11 cellular contexts compared by ENCODE assay signal in genomic region chr1:22626219-22626902, GRCh38. TPM values are rescaled to one million over a fixed set of nuclear protein-coding genes. Genes with fewer than 3 reads are reported as not detected.
"Had no signal": no experiment of that assay in that cellular context is flagged by ENCODE, and none has a peak within 500 bp of the region (broad histone marks: within the 10 kb centered on the region; RNA-seq: fewer than 3 reads in every experiment).

No MANE protein-coding gene starts in this region.

- H3K36me3 Mint-ChIP-seq: stimulated activated effector memory CD8-positive, alpha-beta T cell treated with anti-CD3 and anti-CD28 coated beads, Interleukin-12 subunit alpha, Interleukin-12 subunit beta, amount 100 ng/mL, for 72 hours had no signal

- H3K36me3 ChIP-seq: ascending aorta, esophagus squamous epithelium, left ventricle myocardium inferior, right atrium auricular region, transverse colon had no signal

- H3K9me3 ChIP-seq: ascending aorta, esophagus squamous epithelium, left ventricle myocardium inferior, right atrium auricular region, transverse colon had no signal

- ATAC-seq: activated CD4-positive, alpha-beta T cell treated with anti-CD3 and anti-CD28 coated beads for 36 hours; stimulated activated effector memory CD8-positive, alpha-beta T cell treated with anti-CD3 and anti-CD28 coated beads, Interleukin-12 subunit alpha, Interleukin-12 subunit beta, amount 100 ng/mL, for 72 hours had no signal

- H3K4me3 ChIP-seq: ascending aorta, esophagus squamous epithelium, left ventricle myocardium inferior, right atrium auricular region, smooth muscle cell, transverse colon had no signal

- H3K4me1 ChIP-seq: ascending aorta, esophagus squamous epithelium, left ventricle myocardium inferior, transverse colon had no signal

- DNase-seq: activated CD4-positive, alpha-beta memory T cell treated with anti-CD3 and anti-CD28 coated beads, Interleukin-2, amount 10 ng/mL, durations not matched to agents 7 days and 5 days; activated CD4-positive, alpha-beta T cell treated with anti-CD3 and anti-CD28 coated beads for 36 hours; activated T-cell treated with anti-CD3 and anti-CD28 coated beads, Interleukin-2, amount 50 U/mL, for 48 hours; esophagus squamous epithelium; left ventricle myocardium inferior; T-helper 9 cell; transverse colon had no signal

- H3K9me3 Mint-ChIP-seq: activated CD4-positive, alpha-beta memory T cell treated with anti-CD3 and anti-CD28 coated beads, Interleukin-2, amount 10 ng/mL, durations not matched to agents 7 days and 5 days; stimulated activated effector memory CD8-positive, alpha-beta T cell treated with anti-CD3 and anti-CD28 coated beads, Interleukin-12 subunit alpha, Interleukin-12 subunit beta, amount 100 ng/mL, for 72 hours had no signal

- H3K27ac ChIP-seq: ascending aorta, esophagus squamous epithelium, left ventricle myocardium inferior, right atrium auricular region, transverse colon had no signal

- H3K4me3 Mint-ChIP-seq: activated CD4-positive, alpha-beta memory T cell treated with anti-CD3 and anti-CD28 coated beads, Interleukin-2, amount 10 ng/mL, durations not matched to agents 7 days and 5 days; activated CD4-positive, alpha-beta T cell treated with anti-CD3 and anti-CD28 coated beads for 36 hours; stimulated activated effector memory CD8-positive, alpha-beta T cell treated with anti-CD3 and anti-CD28 coated beads, Interleukin-12 subunit alpha, Interleukin-12 subunit beta, amount 100 ng/mL, for 72 hours had no signal

- H3K27me3 ChIP-seq: right atrium auricular region had no signal

- H3K27ac Mint-ChIP-seq: activated CD4-positive, alpha-beta memory T cell treated with anti-CD3 and anti-CD28 coated beads, Interleukin-2, amount 10 ng/mL, durations not matched to agents 7 days and 5 days; activated CD4-positive, alpha-beta T cell treated with anti-CD3 and anti-CD28 coated beads for 36 hours; stimulated activated effector memory CD8-positive, alpha-beta T cell treated with anti-CD3 and anti-CD28 coated beads, Interleukin-12 subunit alpha, Interleukin-12 subunit beta, amount 100 ng/mL, for 72 hours had no signal

- H3K4me1 Mint-ChIP-seq: activated CD4-positive, alpha-beta memory T cell treated with anti-CD3 and anti-CD28 coated beads, Interleukin-2, amount 10 ng/mL, durations not matched to agents 7 days and 5 days; activated CD4-positive, alpha-beta T cell treated with anti-CD3 and anti-CD28 coated beads for 36 hours; stimulated activated effector memory CD8-positive, alpha-beta T cell treated with anti-CD3 and anti-CD28 coated beads, Interleukin-12 subunit alpha, Interleukin-12 subunit beta, amount 100 ng/mL, for 72 hours had no signal

RNA-seq across cellular contexts. Expression of gene C1QA, which starts 10.1 kb away (rescaled TPM):
- total RNA-seq: activated CD4-positive, alpha-beta memory T cell treated with anti-CD3 and anti-CD28 coated beads, Interleukin-2, amount 10 ng/mL, durations not matched to agents 7 days and 5 days; activated CD4-positive, alpha-beta T cell treated with anti-CD3 and anti-CD28 coated beads for 36 hours; smooth muscle cell had no signal

RNA-seq across cellular contexts. Expression of gene C1QC, which starts 17.1 kb away (rescaled TPM):
- total RNA-seq: activated CD4-positive, alpha-beta memory T cell treated with anti-CD3 and anti-CD28 coated beads, Interleukin-2, amount 10 ng/mL, durations not matched to agents 7 days and 5 days; activated CD4-positive, alpha-beta T cell treated with anti-CD3 and anti-CD28 coated beads for 36 hours; smooth muscle cell had no signal

RNA-seq across cellular contexts. Expression of gene C1QB, which starts 26.7 kb away (rescaled TPM):
- total RNA-seq: activated CD4-positive, alpha-beta memory T cell treated with anti-CD3 and anti-CD28 coated beads, Interleukin-2, amount 10 ng/mL, durations not matched to agents 7 days and 5 days; activated CD4-positive, alpha-beta T cell treated with anti-CD3 and anti-CD28 coated beads for 36 hours; smooth muscle cell had no signal
